1 cellular context compared by ENCODE assay signal in genomic region chr10:102503264-102504178, GRCh38.
TF ChIP-seq lines count a peak whose summit lies in the region.

Gene SUFU (plus strand): TSS chr10:102503972. CDS start chr10:102504153, 181 bp downstream.

TF ChIP-seq in HepG2, 621 proteins besides CTCF, POLR2A, EP300 and RAD21 (continued from another document and continues in another):
- TF ChIP-seq, protein P1, sequence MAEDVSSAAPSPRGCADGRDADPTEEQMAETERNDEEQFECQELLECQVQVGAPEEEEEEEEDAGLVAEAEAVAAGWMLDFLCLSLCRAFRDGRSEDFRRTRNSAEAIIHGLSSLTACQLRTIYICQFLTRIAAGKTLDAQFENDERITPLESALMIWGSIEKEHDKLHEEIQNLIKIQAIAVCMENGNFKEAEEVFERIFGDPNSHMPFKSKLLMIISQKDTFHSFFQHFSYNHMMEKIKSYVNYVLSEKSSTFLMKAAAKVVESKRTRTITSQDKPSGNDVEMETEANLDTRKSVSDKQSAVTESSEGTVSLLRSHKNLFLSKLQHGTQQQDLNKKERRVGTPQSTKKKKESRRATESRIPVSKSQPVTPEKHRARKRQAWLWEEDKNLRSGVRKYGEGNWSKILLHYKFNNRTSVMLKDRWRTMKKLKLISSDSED (CRISPR knock-in tag; IDR thresholded peaks at IDR 0.05), result no peak
- no peak for TF ChIP-seq ZNF616 (CRISPR knock-in tag; IDR thresholded peaks at IDR 0.05; ENCODE audit: low read depth)
- no peak for TF ChIP-seq RERE (CRISPR knock-in tag; IDR thresholded peaks at IDR 0.05; ENCODE audit: low read depth)
- TF ChIP-seq ATF7 (IDR thresholded peaks at IDR 0.05), result no peak
- TF ChIP-seq ATF7 (CRISPR knock-in tag; IDR thresholded peaks at IDR 0.05), result no peak
- TF ChIP-seq, protein P2, sequence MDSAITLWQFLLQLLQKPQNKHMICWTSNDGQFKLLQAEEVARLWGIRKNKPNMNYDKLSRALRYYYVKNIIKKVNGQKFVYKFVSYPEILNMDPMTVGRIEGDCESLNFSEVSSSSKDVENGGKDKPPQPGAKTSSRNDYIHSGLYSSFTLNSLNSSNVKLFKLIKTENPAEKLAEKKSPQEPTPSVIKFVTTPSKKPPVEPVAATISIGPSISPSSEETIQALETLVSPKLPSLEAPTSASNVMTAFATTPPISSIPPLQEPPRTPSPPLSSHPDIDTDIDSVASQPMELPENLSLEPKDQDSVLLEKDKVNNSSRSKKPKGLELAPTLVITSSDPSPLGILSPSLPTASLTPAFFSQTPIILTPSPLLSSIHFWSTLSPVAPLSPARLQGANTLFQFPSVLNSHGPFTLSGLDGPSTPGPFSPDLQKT (CRISPR knock-in tag; IDR thresholded peaks at IDR 0.05; ENCODE audit: borderline replicate concordance), result no peak
- no peak for TF ChIP-seq CERS6 (CRISPR knock-in tag; IDR thresholded peaks at IDR 0.05)
- TF ChIP-seq, protein P3, sequence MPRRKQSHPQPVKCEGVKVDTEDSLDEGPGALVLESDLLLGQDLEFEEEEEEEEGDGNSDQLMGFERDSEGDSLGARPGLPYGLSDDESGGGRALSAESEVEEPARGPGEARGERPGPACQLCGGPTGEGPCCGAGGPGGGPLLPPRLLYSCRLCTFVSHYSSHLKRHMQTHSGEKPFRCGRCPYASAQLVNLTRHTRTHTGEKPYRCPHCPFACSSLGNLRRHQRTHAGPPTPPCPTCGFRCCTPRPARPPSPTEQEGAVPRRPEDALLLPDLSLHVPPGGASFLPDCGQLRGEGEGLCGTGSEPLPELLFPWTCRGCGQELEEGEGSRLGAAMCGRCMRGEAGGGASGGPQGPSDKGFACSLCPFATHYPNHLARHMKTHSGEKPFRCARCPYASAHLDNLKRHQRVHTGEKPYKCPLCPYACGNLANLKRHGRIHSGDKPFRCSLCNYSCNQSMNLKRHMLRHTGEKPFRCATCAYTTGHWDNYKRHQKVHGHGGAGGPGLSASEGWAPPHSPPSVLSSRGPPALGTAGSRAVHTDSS (CRISPR knock-in tag; conservative IDR thresholded peaks at IDR 0.05), result no peak
- peak; percentile 81; the same call in 1 of the 2 replicates for TF ChIP-seq ZSCAN31 (CRISPR knock-in tag; IDR thresholded peaks at IDR 0.05; ENCODE audit: low read depth)
- peak; percentile 51; the same call in 1 of the 2 replicates for TF ChIP-seq SIN3A (IDR thresholded peaks at IDR 0.05; ENCODE audit: borderline replicate concordance, low read depth, low read length)
- TF ChIP-seq MTA3 (CRISPR knock-in tag; IDR thresholded peaks at IDR 0.05), result no peak
- no peak for TF ChIP-seq ZNF225 (CRISPR knock-in tag; IDR thresholded peaks at IDR 0.05)
- TF ChIP-seq ZNF468 (CRISPR knock-in tag; IDR thresholded peaks at IDR 0.05), result no peak
- no peak for TF ChIP-seq CEBPB (IDR thresholded peaks at IDR 0.05; ENCODE audit: borderline replicate concordance, low read depth, low read length)
- TF ChIP-seq ZNF326 (CRISPR knock-in tag; IDR thresholded peaks at IDR 0.05; ENCODE audit: borderline replicate concordance), result no peak
- TF ChIP-seq ZNF484 (CRISPR knock-in tag; IDR thresholded peaks at IDR 0.05; ENCODE audit: borderline replicate concordance, low read depth), result no peak
- no peak for TF ChIP-seq ZNF251 (CRISPR knock-in tag; IDR thresholded peaks at IDR 0.05)
- no peak for TF ChIP-seq UBTF (CRISPR knock-in tag; IDR thresholded peaks at IDR 0.05)
- no peak for TF ChIP-seq SMYD3 (CRISPR knock-in tag; IDR thresholded peaks at IDR 0.05)
- TF ChIP-seq ZNF577 (CRISPR knock-in tag; IDR thresholded peaks at IDR 0.05; ENCODE audit: borderline replicate concordance, low read depth), result no peak
- peak; percentile 53 for TF ChIP-seq ZMYM4 (CRISPR knock-in tag; IDR thresholded peaks at IDR 0.05)
- TF ChIP-seq, protein P4, sequence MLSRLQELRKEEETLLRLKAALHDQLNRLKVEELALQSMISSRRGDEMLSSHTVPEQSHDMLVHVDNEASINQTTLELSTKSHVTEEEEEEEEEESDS (CRISPR knock-in tag; IDR thresholded peaks at IDR 0.05; ENCODE audit: borderline replicate concordance), result no peak
- TF ChIP-seq HNRNPL (IDR thresholded peaks at IDR 0.05; ENCODE audit: low read depth, low read length), result no peak
- TF ChIP-seq NCOR1 (IDR thresholded peaks at IDR 0.05; ENCODE audit: borderline replicate concordance, low read length), result no peak
- no peak for TF ChIP-seq KMT2B (CRISPR knock-in tag; IDR thresholded peaks at IDR 0.05)
- no peak for TF ChIP-seq ZBTB1 (CRISPR knock-in tag; IDR thresholded peaks at IDR 0.05; ENCODE audit: borderline replicate concordance)
- no peak for TF ChIP-seq ZNF776 (CRISPR knock-in tag; IDR thresholded peaks at IDR 0.05)
- peak; percentile 26; the same call in 1 of the 2 replicates for TF ChIP-seq CCDC6 (CRISPR knock-in tag; IDR thresholded peaks at IDR 0.05)
- no peak for TF ChIP-seq KLF9 (CRISPR knock-in tag; IDR thresholded peaks at IDR 0.05; ENCODE audit: low read depth)
- TF ChIP-seq GMEB2 (CRISPR knock-in tag; IDR thresholded peaks at IDR 0.05; ENCODE audit: low read depth), result no peak
- peak; percentile 16 for TF ChIP-seq YY1 (IDR thresholded peaks at IDR 0.05; ENCODE audit: insufficient read depth, insufficient replicate concordance, low read depth, low read length)
- no peak for TF ChIP-seq ZNF563 (CRISPR knock-in tag; IDR thresholded peaks at IDR 0.05)
- TF ChIP-seq, protein P5, sequence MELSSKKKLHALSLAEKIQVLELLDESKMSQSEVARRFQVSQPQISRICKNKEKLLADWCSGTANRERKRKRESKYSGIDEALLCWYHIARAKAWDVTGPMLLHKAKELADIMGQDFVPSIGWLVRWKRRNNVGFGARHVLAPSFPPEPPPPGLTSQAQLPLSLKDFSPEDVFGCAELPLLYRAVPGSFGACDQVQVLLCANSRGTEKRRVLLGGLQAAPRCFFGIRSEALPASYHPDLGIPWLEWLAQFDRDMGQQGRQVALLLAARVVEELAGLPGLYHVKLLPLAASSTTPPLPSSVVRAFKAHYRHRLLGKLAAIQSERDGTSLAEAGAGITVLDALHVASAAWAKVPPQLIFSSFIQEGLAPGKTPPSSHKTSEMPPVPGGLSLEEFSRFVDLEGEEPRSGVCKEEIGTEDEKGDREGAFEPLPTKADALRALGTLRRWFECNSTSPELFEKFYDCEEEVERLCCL (CRISPR knock-in tag; IDR thresholded peaks at IDR 0.05; ENCODE audit: borderline replicate concordance), result 0 out of 2 replicates have a peak, but pooled peaks have one; percentile 31
- TF ChIP-seq HNRNPH1 (optimal IDR thresholded peaks at IDR 0.05; ENCODE audit: low read depth, low read length), result no peak
- TF ChIP-seq ZNF430 (CRISPR knock-in tag; IDR thresholded peaks at IDR 0.05), result no peak
- TF ChIP-seq HNRNPUL1 (IDR thresholded peaks at IDR 0.05; ENCODE audit: low read depth, low read length), result no peak
- TF ChIP-seq ZSCAN20 (CRISPR knock-in tag; IDR thresholded peaks at IDR 0.05; ENCODE audit: borderline replicate concordance), result peak; percentile 73; the same call in 1 of the 2 replicates
- TF ChIP-seq RFX5 (IDR thresholded peaks at IDR 0.05; ENCODE audit: low read depth, low read length), result no peak
- TF ChIP-seq POGZ (CRISPR knock-in tag; IDR thresholded peaks at IDR 0.05), result no peak
- TF ChIP-seq CREM (IDR thresholded peaks at IDR 0.05), result no peak
- no peak for TF ChIP-seq CREM (CRISPR knock-in tag; IDR thresholded peaks at IDR 0.05)
- no peak for TF ChIP-seq ONECUT2 (CRISPR knock-in tag; IDR thresholded peaks at IDR 0.05)
- no peak for TF ChIP-seq FOSL1 (CRISPR knock-in tag; IDR thresholded peaks at IDR 0.05; ENCODE audit: borderline replicate concordance)
- no peak for TF ChIP-seq SUZ12 (IDR thresholded peaks at IDR 0.05; ENCODE audit: low read depth, low read length)
- TF ChIP-seq ZNF614 (CRISPR knock-in tag; IDR thresholded peaks at IDR 0.05; ENCODE audit: borderline replicate concordance), result no peak
- no peak for TF ChIP-seq JDP2 (CRISPR knock-in tag; IDR thresholded peaks at IDR 0.05; ENCODE audit: borderline replicate concordance)
- TF ChIP-seq LCORL (IDR thresholded peaks at IDR 0.05), result no peak
- 0 out of 2 replicates have a peak, but pooled peaks have one; percentile 25 for TF ChIP-seq LCORL (CRISPR knock-in tag; IDR thresholded peaks at IDR 0.05)
- no peak for TF ChIP-seq TBL1XR1 (IDR thresholded peaks at IDR 0.05; ENCODE audit: borderline replicate concordance, low read length, partially characterized antibody)
- no peak for TF ChIP-seq KDM5A (IDR thresholded peaks at IDR 0.05; ENCODE audit: borderline replicate concordance, low read length)
- no peak for TF ChIP-seq ZFP41 (CRISPR knock-in tag; IDR thresholded peaks at IDR 0.05; ENCODE audit: borderline replicate concordance)
- TF ChIP-seq SOX6 (IDR thresholded peaks at IDR 0.05), result no peak
- TF ChIP-seq SOX6 (CRISPR knock-in tag; IDR thresholded peaks at IDR 0.05), result no peak
